Comparison of ENCODE assay signal across 8 cellular contexts in genomic region chrX:40094041-40094899, GRCh38. TPM values are rescaled to one million over a fixed set of nuclear protein-coding genes. Genes with fewer than 3 reads are reported as not detected.
A peak's percentile ranks its signal among the peaks of the same experiment; 100 is the strongest.
DNase-seq lines count a peak whose midpoint lies in the region; ATAC-seq and TF ChIP-seq lines count a peak whose summit lies in the region.

No MANE protein-coding gene starts in this region.

- no peaks in the 10 kb centered on the region for H3F3A ChIP-seq in Loucy (ENCODE audit: low read depth)

- H3K9me3 Mint-ChIP-seq in CD4-positive, CD25-positive, alpha-beta regulatory T cell, result peaks cover 0 to 4% (median 0%) of the 10 kb centered on the region in 7 donors

- DNase-seq in CD4-positive, CD25-positive, alpha-beta regulatory T cell, result peak in 1 of 3 donors; percentile 60
- DNase-seq in activated naive CD4-positive, alpha-beta T cell treated with Interleukin-2 at 50 U/mL for 16 hours, result peak; percentile 32
- DNase-seq in heart left ventricle (peak; percentile 57 to 82 (median 77)), posterior vena cava (ENCODE audit: low spot score) (peak; percentile 89), NCI-H510A (lab: John Stamatoyannopoulos, UW) (no peak), cortex of kidney (lab: John Stamatoyannopoulos, UW) (no peak), NAMALWA (ENCODE audit: low spot score) (no peak)

- H3K27me3 Mint-ChIP-seq in CD4-positive, CD25-positive, alpha-beta regulatory T cell, result peaks cover 4% of the 10 kb centered on the region

- H3K9ac ChIP-seq in Loucy (ENCODE audit: low read depth, low read length, poor library complexity, severe bottlenecking), result peak overlapping the region; percentile 88

- H3K4me2 ChIP-seq in Loucy (ENCODE audit: low read depth, low read length, poor library complexity, severe bottlenecking), result peak overlapping the region; percentile 91

- H2AFZ ChIP-seq in Loucy (ENCODE audit: low read length), result no peak overlapping the region

- intact Hi-C loops in heart left ventricle (cut with DNase I) (loop anchor here in 7 of 10 donors (2.0 to 10.0 kb wide), 7 partner anchors 81 to 359 kb away; no protein-coding TSS in a partner anchor), posterior vena cava (cut with DNase I) (loop anchor here in 1 of 2 donors (5.0 kb wide), 1 partner anchor 73 kb away; no protein-coding TSS in a partner anchor)

- TF ChIP-seq POLR2A in heart left ventricle (IDR thresholded peaks at IDR 0.05), result peak; percentile 51 to 60

- peak overlapping the region in 1 of 3 donors; percentile 43 for H3K27ac Mint-ChIP-seq in CD4-positive, CD25-positive, alpha-beta regulatory T cell

- H3K79me2 ChIP-seq in Loucy (ENCODE audit: insufficient read depth, low read length), result peaks cover 91% of the 10 kb centered on the region

- TF ChIP-seq CTCF in Loucy (conservative IDR thresholded peaks at IDR 0.05; ENCODE audit: low read length) (no peak), heart left ventricle (IDR thresholded peaks at IDR 0.05) (no peak)

- no peak for ATAC-seq in CD4-positive, CD25-positive, alpha-beta regulatory T cell (ENCODE audit: low read depth in 2 of 2)
- ATAC-seq in heart left ventricle, result peak; percentile 27 to 61 (median 46)

- peaks cover 65% of the 10 kb centered on the region for H4K20me1 ChIP-seq in Loucy (ENCODE audit: insufficient read depth, low read length, poor library complexity, severe bottlenecking)

- no peaks in the 10 kb centered on the region for H3K9me2 ChIP-seq in Loucy (replicated peaks; ENCODE audit: low read depth, low read length)

- peak overlapping the region; percentile 89 to 98 (median 93) for H3K4me3 Mint-ChIP-seq in CD4-positive, CD25-positive, alpha-beta regulatory T cell

- H3K36me3 ChIP-seq in CD4-positive, CD25-positive, alpha-beta regulatory T cell (ENCODE audit: control insufficient read depth, insufficient read depth, low read length), result no peaks in the 10 kb centered on the region
- H3K36me3 ChIP-seq in Loucy (ENCODE audit: insufficient read depth, low read length) (no peaks in the 10 kb centered on the region), heart left ventricle (no peaks in the 10 kb centered on the region)

- no peak overlapping the region for H3K27ac ChIP-seq in CD4-positive, CD25-positive, alpha-beta regulatory T cell (ENCODE audit: insufficient read depth, low read length, poor library complexity, severe bottlenecking)
- peak overlapping the region; percentile 32 to 97 (median 90) for H3K27ac ChIP-seq in heart left ventricle

- H3K4me1 ChIP-seq in CD4-positive, CD25-positive, alpha-beta regulatory T cell (ENCODE audit: control insufficient read depth, insufficient read depth, low read length, poor library complexity, severe bottlenecking), result peaks cover 40% of the 10 kb centered on the region
- H3K4me1 ChIP-seq in Loucy (ENCODE audit: insufficient read depth, low read length, poor library complexity, severe bottlenecking) (peaks cover 17% of the 10 kb centered on the region), heart left ventricle (peaks cover 0 to 71% (median 17%) of the 10 kb centered on the region in 12 donors)

- peak overlapping the region; percentile 86 for H3K4me3 ChIP-seq in CD4-positive, CD25-positive, alpha-beta regulatory T cell (ENCODE audit: low read depth, low read length)
- peak overlapping the region; percentile 81 for H3K4me3 ChIP-seq in Loucy (ENCODE audit: low read length, poor library complexity, severe bottlenecking)
- H3K4me3 ChIP-seq in heart left ventricle, result peak overlapping the region; percentile 11 to 98 (median 78)

- 1 to 12% (median 2%) methylated on average over 24 to 76 of the region's 76 CpGs for WGBS in heart left ventricle, 4 donors

- peaks cover 19 to 44% (median 29%) of the 10 kb centered on the region in 4 donors for H3K4me1 Mint-ChIP-seq in CD4-positive, CD25-positive, alpha-beta regulatory T cell

- no peaks in the 10 kb centered on the region for H3K36me3 Mint-ChIP-seq in CD4-positive, CD25-positive, alpha-beta regulatory T cell

- no peaks in the 10 kb centered on the region for H3K27me3 ChIP-seq in CD4-positive, CD25-positive, alpha-beta regulatory T cell (ENCODE audit: control insufficient read depth, insufficient read depth, low read length)
- H3K27me3 ChIP-seq in Loucy (ENCODE audit: insufficient read depth, low read length, poor library complexity, severe bottlenecking), result no peaks in the 10 kb centered on the region
- peaks cover 0 to 93% (median 0%) of the 10 kb centered on the region in 9 donors for H3K27me3 ChIP-seq in heart left ventricle

- H3K9me3 ChIP-seq in CD4-positive, CD25-positive, alpha-beta regulatory T cell (ENCODE audit: control insufficient read depth in 2 of 2, low read length in 2 of 2), result no peaks in the 10 kb centered on the region
- H3K9me3 ChIP-seq in Loucy (ENCODE audit: insufficient read depth, low read depth, low read length), result no peaks in the 10 kb centered on the region
- no peaks in the 10 kb centered on the region for H3K9me3 ChIP-seq in heart left ventricle

RNA-seq across cellular contexts. Expression of gene BCOR, which starts 3.5 kb away (rescaled TPM):
- total RNA-seq in CD4-positive, CD25-positive, alpha-beta regulatory T cell, result 38.0 TPM
- 1 to 10 TPM; 2.5 to 5.3 (median 3.2) TPM for polyA plus RNA-seq in CD4-positive, CD25-positive, alpha-beta regulatory T cell
- total RNA-seq in heart left ventricle (10 to 100 TPM; 11.3 to 40.1 (median 19.5) TPM), posterior vena cava (10 to 100 TPM; 22.8 to 23.7 TPM)
- 10 to 100 TPM in 1 of 2 donors, 1 to 10 TPM in 1; 6.7 to 15.5 TPM for polyA plus RNA-seq in heart left ventricle

Comparison
In these comparisons a context has a peak if more than half of its experiments do, and no peak if none do; other contexts are left out.
1. ATAC-seq: peak in heart left ventricle (4 of 4); none in CD4-positive, CD25-positive, alpha-beta regulatory T cell (0 of 2).
2. DNase-seq: peak in activated naive CD4-positive, alpha-beta T cell treated with Interleukin-2 at 50 U/mL for 16 hours (single experiment), heart left ventricle (5 of 5) and posterior vena cava (single experiment); none in NCI-H510A (single experiment), cortex of kidney (single experiment) and NAMALWA (single experiment).
3. Peak in every context shown above with its lines, with median percentiles within 50 percentile points of each other: H3K4me3 ChIP-seq.